ENCODE assay signal across 15 cellular contexts in the genomic region with DNA sequence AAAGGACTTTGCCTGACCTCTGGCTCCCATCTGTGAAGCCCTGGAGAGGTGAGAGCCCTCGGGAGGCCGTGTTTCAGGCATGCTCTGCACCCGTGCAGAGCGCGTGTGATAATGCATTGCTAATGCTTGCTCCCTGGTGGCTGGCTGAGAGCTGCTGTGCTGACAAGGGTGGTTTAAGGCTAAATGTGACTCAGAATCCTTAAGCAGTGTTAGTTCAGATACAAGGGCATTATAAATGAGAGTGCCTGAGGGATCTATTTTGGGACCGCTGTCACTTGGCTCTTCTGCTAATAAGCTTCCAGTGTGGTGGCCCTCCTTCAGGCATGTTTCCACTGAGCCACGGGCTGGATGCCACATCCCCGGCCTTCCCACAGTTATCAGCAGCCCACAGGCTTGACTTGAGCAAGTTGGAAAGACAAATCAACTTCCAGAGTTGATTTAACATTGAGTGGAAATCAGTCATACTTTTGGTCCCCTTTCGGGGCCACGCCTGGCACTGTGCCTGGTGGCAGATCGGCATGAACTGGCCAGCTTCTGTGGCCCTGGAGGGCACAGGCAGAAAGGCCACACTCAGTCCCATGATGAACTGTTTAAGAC. TPM values are rescaled to one million over a fixed set of nuclear protein-coding genes. Genes with fewer than 3 reads are reported as not detected.
DNase-seq lines count a peak whose midpoint lies in the region; ATAC-seq and TF ChIP-seq lines count a peak whose summit lies in the region.
"Had no signal": no experiment of that assay in that cellular context is flagged by ENCODE, and none has a peak within 500 bp of the region (broad histone marks: within the 10 kb centered on the region; RNA-seq: fewer than 3 reads in every experiment).

No MANE protein-coding gene starts in this region.

- peak overlapping the region in 10 of 12 donors; percentile 8 to 77 (median 36) for H3K27ac ChIP-seq in heart left ventricle
- H3K27ac ChIP-seq: 22Rv1, upper lobe of left lung had no signal

- H3K9me3 ChIP-seq in adipocyte (ENCODE audit: control insufficient read depth, low read length) (peaks cover 4% of the 10 kb centered on the region), heart left ventricle (no peaks in the 10 kb centered on the region)
- H3K9me3 ChIP-seq: upper lobe of left lung had no signal

- no peak overlapping the region for H3K9ac ChIP-seq in adipocyte (ENCODE audit: low read length)

- no peak for TF ChIP-seq POLR2A in heart left ventricle (IDR thresholded peaks at IDR 0.05)

- H3K4me1 ChIP-seq in adipocyte (ENCODE audit: control insufficient read depth, insufficient read depth, low read length) (peaks cover 14% of the 10 kb centered on the region), heart left ventricle (peaks cover 0 to 21% (median 10%) of the 10 kb centered on the region in 12 donors)

- peak; percentile 57 to 97 (median 92) for ATAC-seq in heart left ventricle

- peaks cover 32% of the 10 kb centered on the region for H3K27me3 ChIP-seq in adipocyte (replicated peaks; ENCODE audit: control insufficient read depth, insufficient read depth, low read length)
- H3K27me3 ChIP-seq in heart left ventricle = peaks cover 0 to 5% (median 0%) of the 10 kb centered on the region in 9 donors
- H3K27me3 ChIP-seq: upper lobe of left lung had no signal

- intact Hi-C loops in heart left ventricle (cut with DNase I) = no loop called here

- 23 to 45% (median 42%) methylated on average over 7 to 11 of the region's 11 CpGs for WGBS in heart left ventricle, 4 donors

- H3K4me3 ChIP-seq in adipocyte (ENCODE audit: low read length) (no peak overlapping the region), heart left ventricle (no peak overlapping the region), retinal pigment epithelial cell (ENCODE audit: low read length) (no peak overlapping the region)
- H3K4me3 ChIP-seq: upper lobe of left lung had no signal

- DNase-seq in DMS53 (lab: John Stamatoyannopoulos, UW) (peak; percentile 14), DMS53 treated with DMSO at 0.1 percent for 48 hours (lab: John Stamatoyannopoulos, UW; ENCODE audit: unreplicated experiment) (no peak), adipocyte (ENCODE audit: low read depth) (peak; percentile 20), heart left ventricle (peak in 4 of 5 donors; percentile 12 to 70 (median 66)), retinal pigment epithelial cell (ENCODE audit: low read depth) (no peak), hippocampal formation (lab: John Stamatoyannopoulos, UW) (no peak), NCI-H2081 (lab: John Stamatoyannopoulos, UW) (no peak), SHP77 (lab: John Stamatoyannopoulos, UW) (no peak)
- DNase-seq: activated CD4-positive, alpha-beta T cell treated with anti-CD3 and anti-CD28 coated beads, Interleukin-2, amount 10 ng/mL, durations not matched to agents 24 days and 14 days; activated gamma-delta T cell; effector CD4-positive, alpha-beta T cell; NCI-H446; upper lobe of left lung had no signal

- no peaks in the 10 kb centered on the region for H3K36me3 ChIP-seq in adipocyte (ENCODE audit: control insufficient read depth, insufficient read depth, low read length, severe bottlenecking)
- peaks cover 0 to 27% (median 0%) of the 10 kb centered on the region in 9 donors for H3K36me3 ChIP-seq in heart left ventricle
- H3K36me3 ChIP-seq: upper lobe of left lung had no signal

- no peak for TF ChIP-seq CTCF in heart left ventricle (IDR thresholded peaks at IDR 0.05)
- peak; percentile 10 for TF ChIP-seq CTCF in retinal pigment epithelial cell (conservative IDR thresholded peaks at IDR 0.05; ENCODE audit: low read depth, low read length)

RNA-seq across cellular contexts. Expression of gene ALOX5AP, which starts 17.0 kb away (rescaled TPM):
- 10 to 100 TPM in 4 of 9 donors, 1 to 10 TPM in 5; 2.4 to 24.3 (median 8.8) TPM for total RNA-seq in heart left ventricle
- polyA plus RNA-seq in heart left ventricle = 10 to 100 TPM in 1 of 2 donors, under 1 TPM in 1; 0.88 to 15.1 TPM
- total RNA-seq: osteocyte had no signal

Comparison
In these comparisons a context has a peak if more than half of its experiments do, and no peak if none do; other contexts are left out.
1. DNase-seq: peak in DMS53 (single experiment), adipocyte (single experiment) and heart left ventricle (4 of 5); none in DMS53 treated with DMSO at 0.1 percent for 48 hours (single experiment), retinal pigment epithelial cell (single experiment), hippocampal formation (0 of 2), NCI-H2081 (0 of 2) and SHP77 (0 of 2).